Comparison of ENCODE assay signal across 25 cellular contexts in the genomic region with DNA sequence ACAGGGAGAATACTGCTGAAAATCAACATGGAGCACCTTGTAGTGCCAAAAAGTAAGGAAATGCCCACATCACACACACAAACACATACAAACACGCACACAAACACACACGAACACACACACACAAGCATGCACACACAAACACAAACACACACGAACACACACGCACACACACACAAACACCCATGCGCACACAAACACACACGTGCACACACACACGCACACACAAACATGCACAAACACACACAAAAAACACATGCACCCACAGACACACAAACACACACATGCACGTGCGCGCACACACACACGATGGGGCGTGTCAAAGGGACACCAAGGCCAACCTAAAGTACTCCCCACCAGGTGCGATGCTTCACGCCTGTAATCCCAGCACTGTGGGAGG.
"Had no signal": no experiment of that assay in that cellular context is flagged by ENCODE, and none has a peak within 500 bp of the region (broad histone marks: within the 10 kb centered on the region; RNA-seq: fewer than 3 reads in every experiment).

No MANE protein-coding gene starts in this region.

- H3K4me3 Mint-ChIP-seq: mesothelial cell of epicardium; naive B cell; natural killer cell treated with Interleukin-12 subunit alpha and Interleukin-12 subunit beta and Interleukin-15 and Interleukin-18, amount 100 ng/mL, for 72 hours; neural crest cell; stimulated activated memory B cell treated with anti-CD40 and anti-IgM and Interleukin-4, amounts not matched to agents 10 μg/mL and 1 μg/mL and 100 μg/mL, for 72 hours had no signal

- H2AFZ ChIP-seq: parathyroid adenoma had no signal

- H3K36me3 Mint-ChIP-seq: mesothelial cell of epicardium; natural killer cell treated with Interleukin-12 subunit alpha and Interleukin-12 subunit beta and Interleukin-15 and Interleukin-18, amount 100 ng/mL, for 72 hours; stimulated activated memory B cell treated with anti-CD40 and anti-IgM and Interleukin-4, amounts not matched to agents 10 μg/mL and 1 μg/mL and 100 μg/mL, for 72 hours had no signal

- H3K27me3 ChIP-seq: tibial nerve, upper lobe of right lung, vagina had no signal

- H3K79me2 ChIP-seq: parathyroid adenoma had no signal

- H3K36me3 ChIP-seq: left lung, prostate gland, spleen, thoracic aorta, tibial nerve, upper lobe of right lung, vagina had no signal

- FAIRE-seq: frontal cortex, keratinocyte had no signal

- H3K4me1 ChIP-seq: left lung, parathyroid adenoma, prostate gland, spleen, tibial nerve, upper lobe of right lung, vagina had no signal

- H3K9me3 ChIP-seq: prostate gland, upper lobe of right lung had no signal

- ATAC-seq: left lung; mucosa of descending colon; natural killer cell treated with Interleukin-12 subunit alpha and Interleukin-12 subunit beta and Interleukin-15 and Interleukin-18, amount 100 ng/mL, for 72 hours; right cardiac atrium; stimulated activated memory B cell treated with anti-CD40 and anti-IgM and Interleukin-4, amounts not matched to agents 10 μg/mL and 1 μg/mL and 100 μg/mL, for 72 hours; stimulated activated naive CD8-positive, alpha-beta T cell treated with anti-CD3 and anti-CD28 coated beads, Interleukin-15, Interleukin-2, amounts not matched to agents 100 U/mL and 50 U/mL, for 24 hours; upper lobe of right lung had no signal

- H3K9ac ChIP-seq: parathyroid adenoma had no signal

- H3K4me1 Mint-ChIP-seq: mesothelial cell of epicardium; naive B cell; neural crest cell; stimulated activated memory B cell treated with anti-CD40 and anti-IgM and Interleukin-4, amounts not matched to agents 10 μg/mL and 1 μg/mL and 100 μg/mL, for 72 hours had no signal

- H3K27ac ChIP-seq: coronary artery, left lung, parathyroid adenoma, prostate gland, spleen, thoracic aorta, tibial nerve, upper lobe of right lung, vagina had no signal

- H3K27ac Mint-ChIP-seq: mesothelial cell of epicardium; natural killer cell treated with Interleukin-12 subunit alpha and Interleukin-12 subunit beta and Interleukin-15 and Interleukin-18, amount 100 ng/mL, for 72 hours; stimulated activated memory B cell treated with anti-CD40 and anti-IgM and Interleukin-4, amounts not matched to agents 10 μg/mL and 1 μg/mL and 100 μg/mL, for 72 hours had no signal

- DNase-seq: dermis blood vessel endothelial cell; effector memory CD4-positive, alpha-beta T cell; erythroblast; left lung; mesenchymal stem cell; mucosa of descending colon; naive B cell; right cardiac atrium; spleen; stimulated activated CD4-positive, alpha-beta T cell treated with anti-CD3 and anti-CD28 coated beads, Interleukin-4, amount 100 ng/mL, for 4 hours; stimulated activated naive CD8-positive, alpha-beta T cell treated with anti-CD3 and anti-CD28 coated beads, Interleukin-15, Interleukin-2, amounts not matched to agents 100 U/mL and 50 U/mL, for 24 hours; upper lobe of right lung had no signal

- H3K4me3 ChIP-seq: coronary artery, left lung, mucosa of descending colon, prostate gland, skin epidermis, spleen, thoracic aorta, tibial nerve, upper lobe of right lung, vagina had no signal
